21 cellular contexts compared by ENCODE assay signal in genomic region chr22:49150801-49151221, GRCh38.
A peak's percentile ranks its signal among the peaks of the same experiment; 100 is the strongest.
DNase-seq lines count a peak whose midpoint lies in the region; TF ChIP-seq lines count a peak whose summit lies in the region.
"Had no signal": no experiment of that assay in that cellular context is flagged by ENCODE, and none has a peak within 500 bp of the region (broad histone marks: within the 10 kb centered on the region; RNA-seq: fewer than 3 reads in every experiment).

No MANE protein-coding gene starts in this region.

- H3K36me3 ChIP-seq in A673 (ENCODE audit: insufficient read depth, low read length, poor library complexity, severe bottlenecking) (no peaks in the 10 kb centered on the region), right atrium auricular region (no peaks in the 10 kb centered on the region)
- H3K36me3 ChIP-seq: BLaER1 treated with 17β-estradiol and CSF1 and Interleukin-3, amounts not matched to agents 10 nM and 100 nM; HAP-1 had no signal

- H3K9me3 ChIP-seq in A673 (ENCODE audit: low read depth, low read length, poor library complexity, severe bottlenecking) (no peaks in the 10 kb centered on the region), right atrium auricular region (no peaks in the 10 kb centered on the region)
- H3K9me3 ChIP-seq: BLaER1 treated with 17β-estradiol and CSF1 and Interleukin-3, amounts not matched to agents 10 nM and 100 nM; HAP-1 had no signal

- H3K4me1 ChIP-seq in A673 (ENCODE audit: insufficient read depth, low read length, poor library complexity, severe bottlenecking) (peaks cover 28% of the 10 kb centered on the region), right atrium auricular region (no peaks in the 10 kb centered on the region)
- H3K4me1 ChIP-seq: HAP-1 had no signal

- TF ChIP-seq CTCF in A673 (conservative IDR thresholded peaks at IDR 0.05; ENCODE audit: low read depth, low read length) (no peak), right atrium auricular region (IDR thresholded peaks at IDR 0.05) (no peak)

- DNase-seq in A673 (ENCODE audit: low spot score): no peak
- peak; percentile 95 for DNase-seq in SK-N-DZ (ENCODE audit: low spot score)
- peak; percentile 38 for DNase-seq in left kidney (ENCODE audit: low read depth, low spot score)
- DNase-seq in retina: peak; percentile 52
- no peak for DNase-seq in right atrium auricular region (ENCODE audit: low spot score)
- no peak for DNase-seq in stimulated activated CD4-positive, alpha-beta T cell treated with anti-CD3 and anti-CD28 coated beads, Interleukin-4, amount 100 ng/mL, for 4 hours
- no peak for DNase-seq in putamen (ENCODE audit: low spot score)
- DNase-seq: AML-193; CD4-positive, alpha-beta T cell; GM23248; HFFc6; Kasumi-1; NCI-H1092 treated with DMSO at 0.1 percent for 48 hours; NCI-H1436; NCI-H187; NCI-H2081 treated with DMSO at 0.1 percent for 48 hours; NCI-H774; Right ventricle myocardium superior had no signal

- BruUV-seq in A673 (replicated peaks; lab: Mats Ljungman, UMichigan): no TSS peak

- H3K27me3 ChIP-seq in A673 (replicated peaks; ENCODE audit: insufficient read depth, low read depth, low read length, poor library complexity) (no peaks in the 10 kb centered on the region), right atrium auricular region (no peaks in the 10 kb centered on the region)

- POLR2A ChIA-PET in A673 (lab: Charles Lee; ENCODE audit: low non-redundant PET): no interaction called here

- intact Hi-C loops in A673 (cut with micrococcal nuclease; ENCODE audit: unreplicated experiment): no loop called here

- CTCF ChIA-PET in A673 (lab: Charles Lee): no interaction called here

- H3K27ac ChIP-seq in A673 (ENCODE audit: low read depth, low read length, poor library complexity, severe bottlenecking) (peak overlapping the region; percentile 82), right atrium auricular region (no peak overlapping the region)
- H3K27ac ChIP-seq: BLaER1 treated with 17β-estradiol and CSF1 and Interleukin-3, amounts not matched to agents 10 nM and 100 nM; GM23248 had no signal

- H3K4me3 ChIP-seq in A673 (ENCODE audit: low read depth, low read length, poor library complexity, severe bottlenecking) (no peak overlapping the region), right atrium auricular region (no peak overlapping the region)
- H3K4me3 ChIP-seq: BLaER1 treated with 17β-estradiol and CSF1 and Interleukin-3, amounts not matched to agents 10 nM and 100 nM; GM23248; HAP-1; K562 had no signal

Comparison
In these comparisons a context has a peak if more than half of its experiments do, and no peak if none do; other contexts are left out.
1. DNase-seq: peak in SK-N-DZ (single experiment), left kidney (single experiment) and retina (single experiment); none in A673 (single experiment), right atrium auricular region (single experiment), stimulated activated CD4-positive, alpha-beta T cell treated with anti-CD3 and anti-CD28 coated beads, Interleukin-4, amount 100 ng/mL, for 4 hours (0 of 2) and putamen (single experiment).